ENCODE assay signal across 19 cellular contexts in the genomic region with DNA sequence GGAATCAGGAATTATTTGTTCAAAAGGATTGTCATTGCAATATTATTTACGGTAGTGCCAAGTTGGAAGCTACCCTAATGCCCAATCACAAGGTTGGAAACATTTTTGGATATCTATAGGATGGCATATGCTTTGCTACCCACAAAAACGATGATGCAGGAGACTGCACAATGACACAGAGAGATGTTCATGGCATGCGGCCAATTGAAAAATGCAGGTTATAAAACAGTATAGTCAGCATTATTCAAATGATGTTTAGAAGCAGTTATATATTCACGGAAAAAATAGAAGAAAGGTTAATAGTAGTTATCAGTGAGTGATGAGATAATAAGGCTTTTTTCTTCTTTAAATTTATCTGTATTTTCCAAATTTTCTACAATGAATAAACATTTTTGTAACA. TPM values are rescaled to one million over a fixed set of nuclear protein-coding genes. Genes with fewer than 3 reads are reported as not detected.
"Had no signal": no experiment of that assay in that cellular context is flagged by ENCODE, and none has a peak within 500 bp of the region (broad histone marks: within the 10 kb centered on the region; RNA-seq: fewer than 3 reads in every experiment).

No MANE protein-coding gene starts in this region.

- H3K4me1 Mint-ChIP-seq: nephron had no signal

- H3K4me1 ChIP-seq: ascending aorta, testis had no signal

- H3K27ac Mint-ChIP-seq: activated naive CD4-positive, alpha-beta T cell treated with anti-CD3 and anti-CD28 coated beads, Interleukin-2, amount 10 ng/mL, durations not matched to agents 7 days and 5 days; nephron; stimulated activated naive CD8-positive, alpha-beta T cell treated with anti-CD3 and anti-CD28 coated beads, Interleukin-15, amount 100 ng/mL, for 72 hours; WTC11 had no signal

- H3K9me3 ChIP-seq: ascending aorta, testis had no signal

- H3K4me3 Mint-ChIP-seq: activated naive CD4-positive, alpha-beta T cell treated with anti-CD3 and anti-CD28 coated beads, Interleukin-2, amount 10 ng/mL, durations not matched to agents 7 days and 5 days; nephron; WTC11 had no signal

- H3K4me3 ChIP-seq: ascending aorta, skin epidermis, testis had no signal

- H3K27me3 ChIP-seq: ascending aorta, testis had no signal

- H3K9me3 Mint-ChIP-seq: activated naive CD4-positive, alpha-beta T cell treated with anti-CD3 and anti-CD28 coated beads, Interleukin-2, amount 10 ng/mL, durations not matched to agents 7 days and 5 days; nephron; stimulated activated naive CD8-positive, alpha-beta T cell treated with anti-CD3 and anti-CD28 coated beads, Interleukin-15, amount 100 ng/mL, for 72 hours; WTC11 had no signal

- H3K27ac ChIP-seq: ascending aorta, epithelial cell of prostate, skin epidermis, testis had no signal

- H3K36me3 Mint-ChIP-seq: activated naive CD4-positive, alpha-beta T cell treated with anti-CD3 and anti-CD28 coated beads, Interleukin-2, amount 10 ng/mL, durations not matched to agents 7 days and 5 days; WTC11 had no signal

- ATAC-seq: stimulated activated naive CD8-positive, alpha-beta T cell treated with anti-CD3 and anti-CD28 coated beads, Interleukin-15, amount 100 ng/mL, for 72 hours; WTC11 had no signal

- DNase-seq: activated CD4-positive, alpha-beta T cell treated with anti-CD3 and anti-CD28 coated beads for 48 hours; activated naive CD4-positive, alpha-beta T cell treated with anti-CD3 and anti-CD28 coated beads, Interleukin-2, amount 10 ng/mL, durations not matched to agents 7 days and 5 days; dermis blood vessel endothelial cell; mesendoderm; nucleus accumbens; stimulated activated CD4-positive, alpha-beta T cell treated with anti-CD3 and anti-CD28 coated beads, Interleukin-4, amount 100 ng/mL, for 24 hours; stimulated activated naive CD8-positive, alpha-beta T cell treated with anti-CD3 and anti-CD28 coated beads, Interleukin-15, amount 100 ng/mL, for 72 hours had no signal

- H3K36me3 ChIP-seq: ascending aorta had no signal

RNA-seq across cellular contexts. Expression of gene ACSL6, which starts 5.9 kb away (rescaled TPM):
- total RNA-seq: chondrocyte had no signal

RNA-seq across cellular contexts. Expression of gene IL3, which starts 43.1 kb away (rescaled TPM):
- total RNA-seq: ascending aorta, bronchial epithelial cell, chondrocyte, dermis blood vessel endothelial cell, frontal cortex, lower leg skin, posterior vena cava, urinary bladder, WTC11 had no signal

RNA-seq across cellular contexts. Expression of gene CSF2, which starts 56.3 kb away (rescaled TPM):
- total RNA-seq: ascending aorta, bronchial epithelial cell, chondrocyte, frontal cortex, lower leg skin, posterior vena cava, testis, urinary bladder, WTC11 had no signal
